Comparison of ENCODE assay signal across 22 cellular contexts in the genomic region with DNA sequence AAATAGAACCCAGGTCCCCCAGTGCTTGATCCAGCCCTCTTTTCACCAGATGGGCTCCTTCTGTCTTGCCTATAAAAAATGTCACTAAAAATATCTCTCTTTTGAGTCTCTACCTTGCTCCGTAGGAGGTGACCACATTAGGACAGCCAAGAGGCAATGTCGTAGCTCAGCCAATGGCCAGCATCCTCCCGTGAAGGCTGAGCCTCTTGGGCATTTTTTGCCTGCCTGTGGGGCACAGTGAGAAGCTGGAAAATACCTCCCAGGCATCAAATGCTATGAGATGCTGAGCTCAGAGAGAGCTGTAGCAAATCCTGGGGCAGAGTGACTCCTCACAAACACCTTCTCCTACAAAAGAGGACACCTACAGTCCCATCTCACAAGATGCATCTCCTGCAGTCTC.
"Had no signal": no experiment of that assay in that cellular context is flagged by ENCODE, and none has a peak within 500 bp of the region (broad histone marks: within the 10 kb centered on the region; RNA-seq: fewer than 3 reads in every experiment).

No MANE protein-coding gene starts in this region.

- H3K4me2 ChIP-seq: hepatocyte had no signal

- H3K79me2 ChIP-seq: hepatocyte had no signal

- H3K9me3 ChIP-seq: esophagus muscularis mucosa, gastroesophageal sphincter, heart left ventricle, left ventricle myocardium inferior, lower lobe of right lung, mucosa of descending colon had no signal

- DNase-seq: dermis blood vessel endothelial cell; effector CD4-positive, alpha-beta T cell; effector memory CD4-positive, alpha-beta T cell; foreskin keratinocyte; heart left ventricle; hypothalamus; immature natural killer cell; islet precursor cell; kidney; kidney glomerular epithelial cell; left colon; left ventricle myocardium inferior; lower lobe of right lung; mesenchymal stem cell; mucosa of descending colon; naive B cell had no signal

- H3K4me1 ChIP-seq: esophagus muscularis mucosa, foreskin keratinocyte, gastroesophageal sphincter, heart left ventricle, left ventricle myocardium inferior, lower lobe of right lung had no signal

- H2AFZ ChIP-seq: hepatocyte had no signal

- H3K36me3 ChIP-seq: left ventricle myocardium inferior, lower lobe of right lung had no signal

- ATAC-seq: foreskin keratinocyte, gastroesophageal sphincter, heart left ventricle, left lobe of liver, lower lobe of right lung had no signal

- H3K27ac ChIP-seq: coronary artery, esophagus muscularis mucosa, foreskin keratinocyte, gastroesophageal sphincter, heart left ventricle, hepatocyte, left ventricle myocardium inferior, lower lobe of right lung had no signal

- H3K4me3 ChIP-seq: coronary artery, dorsolateral prefrontal cortex, esophagus muscularis mucosa, gastroesophageal sphincter, heart left ventricle, hepatocyte, left ventricle myocardium inferior, lower lobe of right lung, mucosa of descending colon had no signal

- H3K27me3 ChIP-seq: esophagus muscularis mucosa, gastroesophageal sphincter, heart left ventricle, hepatocyte had no signal
